In genomic region chr2:164613321-164613982, GRCh38 we compare ENCODE assay signal across 1 cellular context.
TF ChIP-seq lines count a peak whose summit lies in the region.

No MANE protein-coding gene starts in this region.

TF ChIP-seq in HepG2, 621 proteins besides CTCF, POLR2A, EP300 and RAD21 (continued from another document and continues in another):
- TF ChIP-seq, protein P1, sequence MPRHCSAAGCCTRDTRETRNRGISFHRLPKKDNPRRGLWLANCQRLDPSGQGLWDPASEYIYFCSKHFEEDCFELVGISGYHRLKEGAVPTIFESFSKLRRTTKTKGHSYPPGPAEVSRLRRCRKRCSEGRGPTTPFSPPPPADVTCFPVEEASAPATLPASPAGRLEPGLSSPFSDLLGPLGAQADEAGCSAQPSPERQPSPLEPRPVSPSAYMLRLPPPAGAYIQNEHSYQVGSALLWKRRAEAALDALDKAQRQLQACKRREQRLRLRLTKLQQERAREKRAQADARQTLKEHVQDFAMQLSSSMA (CRISPR knock-in tag; IDR thresholded peaks at IDR 0.05): no peak
- no peak for TF ChIP-seq NFKB2 (CRISPR knock-in tag; IDR thresholded peaks at IDR 0.05; ENCODE audit: borderline replicate concordance)
- TF ChIP-seq, protein P2, sequence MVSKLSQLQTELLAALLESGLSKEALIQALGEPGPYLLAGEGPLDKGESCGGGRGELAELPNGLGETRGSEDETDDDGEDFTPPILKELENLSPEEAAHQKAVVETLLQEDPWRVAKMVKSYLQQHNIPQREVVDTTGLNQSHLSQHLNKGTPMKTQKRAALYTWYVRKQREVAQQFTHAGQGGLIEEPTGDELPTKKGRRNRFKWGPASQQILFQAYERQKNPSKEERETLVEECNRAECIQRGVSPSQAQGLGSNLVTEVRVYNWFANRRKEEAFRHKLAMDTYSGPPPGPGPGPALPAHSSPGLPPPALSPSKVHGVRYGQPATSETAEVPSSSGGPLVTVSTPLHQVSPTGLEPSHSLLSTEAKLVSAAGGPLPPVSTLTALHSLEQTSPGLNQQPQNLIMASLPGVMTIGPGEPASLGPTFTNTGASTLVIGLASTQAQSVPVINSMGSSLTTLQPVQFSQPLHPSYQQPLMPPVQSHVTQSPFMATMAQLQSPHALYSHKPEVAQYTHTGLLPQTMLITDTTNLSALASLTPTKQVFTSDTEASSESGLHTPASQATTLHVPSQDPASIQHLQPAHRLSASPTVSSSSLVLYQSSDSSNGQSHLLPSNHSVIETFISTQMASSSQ (IDR thresholded peaks at IDR 0.05; ENCODE audit: low read depth): no peak
- TF ChIP-seq, protein P2 (CRISPR knock-in tag; IDR thresholded peaks at IDR 0.05; ENCODE audit: borderline replicate concordance): no peak
- TF ChIP-seq ZNF362 (CRISPR knock-in tag; IDR thresholded peaks at IDR 0.05; ENCODE audit: borderline replicate concordance): no peak
- TF ChIP-seq ZNF282 (IDR thresholded peaks at IDR 0.05; ENCODE audit: partially characterized antibody): no peak
- no peak for TF ChIP-seq CAMTA2 (CRISPR knock-in tag; IDR thresholded peaks at IDR 0.05; ENCODE audit: borderline replicate concordance)
- no peak for TF ChIP-seq ZSCAN12 (CRISPR knock-in tag; IDR thresholded peaks at IDR 0.05)
- TF ChIP-seq ZNF136 (CRISPR knock-in tag; IDR thresholded peaks at IDR 0.05; ENCODE audit: low read depth): no peak
- no peak for TF ChIP-seq NCOA1 (CRISPR knock-in tag; IDR thresholded peaks at IDR 0.05)
- TF ChIP-seq, protein P3, sequence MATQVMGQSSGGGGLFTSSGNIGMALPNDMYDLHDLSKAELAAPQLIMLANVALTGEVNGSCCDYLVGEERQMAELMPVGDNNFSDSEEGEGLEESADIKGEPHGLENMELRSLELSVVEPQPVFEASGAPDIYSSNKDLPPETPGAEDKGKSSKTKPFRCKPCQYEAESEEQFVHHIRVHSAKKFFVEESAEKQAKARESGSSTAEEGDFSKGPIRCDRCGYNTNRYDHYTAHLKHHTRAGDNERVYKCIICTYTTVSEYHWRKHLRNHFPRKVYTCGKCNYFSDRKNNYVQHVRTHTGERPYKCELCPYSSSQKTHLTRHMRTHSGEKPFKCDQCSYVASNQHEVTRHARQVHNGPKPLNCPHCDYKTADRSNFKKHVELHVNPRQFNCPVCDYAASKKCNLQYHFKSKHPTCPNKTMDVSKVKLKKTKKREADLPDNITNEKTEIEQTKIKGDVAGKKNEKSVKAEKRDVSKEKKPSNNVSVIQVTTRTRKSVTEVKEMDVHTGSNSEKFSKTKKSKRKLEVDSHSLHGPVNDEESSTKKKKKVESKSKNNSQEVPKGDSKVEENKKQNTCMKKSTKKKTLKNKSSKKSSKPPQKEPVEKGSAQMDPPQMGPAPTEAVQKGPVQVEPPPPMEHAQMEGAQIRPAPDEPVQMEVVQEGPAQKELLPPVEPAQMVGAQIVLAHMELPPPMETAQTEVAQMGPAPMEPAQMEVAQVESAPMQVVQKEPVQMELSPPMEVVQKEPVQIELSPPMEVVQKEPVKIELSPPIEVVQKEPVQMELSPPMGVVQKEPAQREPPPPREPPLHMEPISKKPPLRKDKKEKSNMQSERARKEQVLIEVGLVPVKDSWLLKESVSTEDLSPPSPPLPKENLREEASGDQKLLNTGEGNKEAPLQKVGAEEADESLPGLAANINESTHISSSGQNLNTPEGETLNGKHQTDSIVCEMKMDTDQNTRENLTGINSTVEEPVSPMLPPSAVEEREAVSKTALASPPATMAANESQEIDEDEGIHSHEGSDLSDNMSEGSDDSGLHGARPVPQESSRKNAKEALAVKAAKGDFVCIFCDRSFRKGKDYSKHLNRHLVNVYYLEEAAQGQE (IDR thresholded peaks at IDR 0.05; ENCODE audit: borderline replicate concordance in 1 of 2, low read depth in 1 of 2, low read length in 2 of 2): no peak
- no peak for TF ChIP-seq U2AF1 (optimal IDR thresholded peaks at IDR 0.05; ENCODE audit: low read depth, low read length)
- TF ChIP-seq PBX2 (CRISPR knock-in tag; IDR thresholded peaks at IDR 0.05): no peak
- peak; percentile 35; the same call in 1 of the 2 replicates for TF ChIP-seq FOXJ3 (CRISPR knock-in tag; IDR thresholded peaks at IDR 0.05; ENCODE audit: borderline replicate concordance)
- no peak for TF ChIP-seq ZNF558 (CRISPR knock-in tag; IDR thresholded peaks at IDR 0.05; ENCODE audit: borderline replicate concordance)
- no peak for TF ChIP-seq KLF12 (CRISPR knock-in tag; IDR thresholded peaks at IDR 0.05; ENCODE audit: borderline replicate concordance)
- TF ChIP-seq IKZF4 (CRISPR knock-in tag; IDR thresholded peaks at IDR 0.05; ENCODE audit: borderline replicate concordance, low read depth, not compliant biosample characterization): no peak
- TF ChIP-seq ZSCAN29 (CRISPR knock-in tag; conservative IDR thresholded peaks at IDR 0.05): no peak
- TF ChIP-seq, protein P4, sequence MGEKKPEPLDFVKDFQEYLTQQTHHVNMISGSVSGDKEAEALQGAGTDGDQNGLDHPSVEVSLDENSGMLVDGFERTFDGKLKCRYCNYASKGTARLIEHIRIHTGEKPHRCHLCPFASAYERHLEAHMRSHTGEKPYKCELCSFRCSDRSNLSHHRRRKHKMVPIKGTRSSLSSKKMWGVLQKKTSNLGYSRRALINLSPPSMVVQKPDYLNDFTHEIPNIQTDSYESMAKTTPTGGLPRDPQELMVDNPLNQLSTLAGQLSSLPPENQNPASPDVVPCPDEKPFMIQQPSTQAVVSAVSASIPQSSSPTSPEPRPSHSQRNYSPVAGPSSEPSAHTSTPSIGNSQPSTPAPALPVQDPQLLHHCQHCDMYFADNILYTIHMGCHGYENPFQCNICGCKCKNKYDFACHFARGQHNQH (CRISPR knock-in tag; IDR thresholded peaks at IDR 0.05): no peak
- TF ChIP-seq MBNL3 (CRISPR knock-in tag; conservative IDR thresholded peaks at IDR 0.05): no peak
- peak; percentile 68 for TF ChIP-seq ONECUT2 (CRISPR knock-in tag; IDR thresholded peaks at IDR 0.05)
- no peak for TF ChIP-seq ZNF816 (CRISPR knock-in tag; IDR thresholded peaks at IDR 0.05; ENCODE audit: borderline replicate concordance)
- no peak for TF ChIP-seq ZBTB33 (CRISPR knock-in tag; IDR thresholded peaks at IDR 0.05)
- TF ChIP-seq GPBP1L1 (CRISPR knock-in tag; IDR thresholded peaks at IDR 0.05): no peak
- TF ChIP-seq RBFOX2 (IDR thresholded peaks at IDR 0.05; ENCODE audit: low read depth, low read length): no peak
- TF ChIP-seq ZNF841 (CRISPR knock-in tag; IDR thresholded peaks at IDR 0.05; ENCODE audit: borderline replicate concordance): no peak
- no peak for TF ChIP-seq ZBTB10 (CRISPR knock-in tag; IDR thresholded peaks at IDR 0.05; ENCODE audit: borderline replicate concordance)
- TF ChIP-seq ZNF10 (CRISPR knock-in tag; IDR thresholded peaks at IDR 0.05; ENCODE audit: borderline replicate concordance, low read depth): no peak
- peak; percentile 44; the same call in 1 of the 2 replicates for TF ChIP-seq FOXO1 (CRISPR knock-in tag; IDR thresholded peaks at IDR 0.05)
- TF ChIP-seq ZBTB7B (CRISPR knock-in tag; IDR thresholded peaks at IDR 0.05): no peak
- no peak for TF ChIP-seq ZSCAN21 (CRISPR knock-in tag; IDR thresholded peaks at IDR 0.05; ENCODE audit: borderline replicate concordance)
- TF ChIP-seq, protein P5, sequence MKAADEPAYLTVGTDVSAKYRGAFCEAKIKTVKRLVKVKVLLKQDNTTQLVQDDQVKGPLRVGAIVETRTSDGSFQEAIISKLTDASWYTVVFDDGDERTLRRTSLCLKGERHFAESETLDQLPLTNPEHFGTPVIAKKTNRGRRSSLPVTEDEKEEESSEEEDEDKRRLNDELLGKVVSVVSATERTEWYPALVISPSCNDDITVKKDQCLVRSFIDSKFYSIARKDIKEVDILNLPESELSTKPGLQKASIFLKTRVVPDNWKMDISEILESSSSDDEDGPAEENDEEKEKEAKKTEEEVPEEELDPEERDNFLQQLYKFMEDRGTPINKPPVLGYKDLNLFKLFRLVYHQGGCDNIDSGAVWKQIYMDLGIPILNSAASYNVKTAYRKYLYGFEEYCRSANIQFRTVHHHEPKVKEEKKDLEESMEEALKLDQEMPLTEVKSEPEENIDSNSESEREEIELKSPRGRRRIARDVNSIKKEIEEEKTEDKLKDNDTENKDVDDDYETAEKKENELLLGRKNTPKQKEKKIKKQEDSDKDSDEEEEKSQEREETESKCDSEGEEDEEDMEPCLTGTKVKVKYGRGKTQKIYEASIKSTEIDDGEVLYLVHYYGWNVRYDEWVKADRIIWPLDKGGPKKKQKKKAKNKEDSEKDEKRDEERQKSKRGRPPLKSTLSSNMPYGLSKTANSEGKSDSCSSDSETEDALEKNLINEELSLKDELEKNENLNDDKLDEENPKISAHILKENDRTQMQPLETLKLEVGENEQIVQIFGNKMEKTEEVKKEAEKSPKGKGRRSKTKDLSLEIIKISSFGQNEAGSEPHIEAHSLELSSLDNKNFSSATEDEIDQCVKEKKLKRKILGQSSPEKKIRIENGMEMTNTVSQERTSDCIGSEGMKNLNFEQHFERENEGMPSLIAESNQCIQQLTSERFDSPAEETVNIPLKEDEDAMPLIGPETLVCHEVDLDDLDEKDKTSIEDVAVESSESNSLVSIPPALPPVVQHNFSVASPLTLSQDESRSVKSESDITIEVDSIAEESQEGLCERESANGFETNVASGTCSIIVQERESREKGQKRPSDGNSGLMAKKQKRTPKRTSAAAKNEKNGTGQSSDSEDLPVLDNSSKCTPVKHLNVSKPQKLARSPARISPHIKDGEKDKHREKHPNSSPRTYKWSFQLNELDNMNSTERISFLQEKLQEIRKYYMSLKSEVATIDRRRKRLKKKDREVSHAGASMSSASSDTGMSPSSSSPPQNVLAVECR (CRISPR knock-in tag; IDR thresholded peaks at IDR 0.05; ENCODE audit: borderline replicate concordance): no peak; the same call in 1 of the 2 replicates
- no peak for TF ChIP-seq SP1 (IDR thresholded peaks at IDR 0.05)
- TF ChIP-seq SP1 (CRISPR knock-in tag; IDR thresholded peaks at IDR 0.05): no peak
- no peak for TF ChIP-seq BORCS8-MEF2B (CRISPR knock-in tag; IDR thresholded peaks at IDR 0.05)
